In genomic region chr1:85200367-85200869, GRCh38 we compare ENCODE assay signal across 8 cellular contexts. TPM values are rescaled to one million over a fixed set of nuclear protein-coding genes. Genes with fewer than 3 reads are reported as not detected.
DNase-seq lines count a peak whose midpoint lies in the region; ATAC-seq and TF ChIP-seq lines count a peak whose summit lies in the region.

No MANE protein-coding gene starts in this region.

- peak; percentile 38 for ATAC-seq in HG02852 (IDR thresholded peaks at IDR 0.05; ENCODE audit: unreplicated experiment)
- peak; percentile 10 to 21 for ATAC-seq in left cardiac atrium

- peak overlapping the region; percentile 86 for H3K4me3 ChIP-seq in retinal pigment epithelial cell (ENCODE audit: low read length)

- TF ChIP-seq CTCF in retinal pigment epithelial cell (conservative IDR thresholded peaks at IDR 0.05; ENCODE audit: low read depth, low read length), result no peak
- TF ChIP-seq CTCF in GM20000 (IDR thresholded peaks at IDR 0.05; ENCODE audit: extremely low read depth, missing control alignments), result no peak

- DNase-seq in NCI-H524 (lab: John Stamatoyannopoulos, UW) (peak; percentile 35 to 39), NCI-H524 treated with DMSO at 0.1 percent for 48 hours (lab: John Stamatoyannopoulos, UW) (no peak), NCI-H748 treated with DMSO at 0.1 percent for 48 hours (lab: John Stamatoyannopoulos, UW) (peak; percentile 14), left cardiac atrium (peak; percentile 42), retinal pigment epithelial cell (ENCODE audit: low read depth) (no peak), GM20000 (ENCODE audit: low spot score) (no peak)
- peak; percentile 75 for DNase-seq in activated effector memory CD4-positive, alpha-beta T cell treated with anti-CD3 and anti-CD28 coated beads, Interleukin-2, amount 50 U/mL, for 16 hours

- intact Hi-C loops in left cardiac atrium (cut with DNase I), result no loop called here

RNA-seq across cellular contexts. Expression of gene SYDE2, which starts 0.4 kb away (rescaled TPM):
- 10 to 100 TPM; 14.3 to 14.5 TPM for total RNA-seq in left cardiac atrium

RNA-seq across cellular contexts. Expression of gene C1orf52, which starts 59.0 kb away (rescaled TPM):
- total RNA-seq in left cardiac atrium, result 10 to 100 TPM; 15.6 to 17.6 TPM

Comparison
In these comparisons a context has a peak if more than half of its experiments do, and no peak if none do; other contexts are left out.
1. DNase-seq: peak in NCI-H524 (2 of 2), NCI-H748 treated with DMSO at 0.1 percent for 48 hours (single experiment), activated effector memory CD4-positive, alpha-beta T cell treated with anti-CD3 and anti-CD28 coated beads, Interleukin-2, amount 50 U/mL, for 16 hours (single experiment) and left cardiac atrium (single experiment); none in NCI-H524 treated with DMSO at 0.1 percent for 48 hours (single experiment), retinal pigment epithelial cell (single experiment) and GM20000 (single experiment).